In genomic region chr9:106288689-106289088, GRCh38 we compare ENCODE assay signal across 30 cellular contexts.
"Had no signal": no experiment of that assay in that cellular context is flagged by ENCODE, and none has a peak within 500 bp of the region (broad histone marks: within the 10 kb centered on the region; RNA-seq: fewer than 3 reads in every experiment).

No MANE protein-coding gene starts in this region.

- H3K4me3 ChIP-seq: ascending aorta, esophagus muscularis mucosa, gastroesophageal sphincter had no signal

- ATAC-seq: activated naive CD4-positive, alpha-beta T cell treated with anti-CD3 and anti-CD28 coated beads, Interleukin-2, amount 50 U/mL, for 72 hours; activated T-cell treated with anti-CD3 and anti-CD28 coated beads, Interleukin-2, amount 50 U/mL, for 72 hours; effector memory CD8-positive, alpha-beta T cell; gastroesophageal sphincter; WTC11 had no signal

- H3K4me1 Mint-ChIP-seq: activated CD4-positive, alpha-beta memory T cell treated with anti-CD3 and anti-CD28 coated beads, Interleukin-2, amount 10 ng/mL, durations not matched to agents 7 days and 5 days; activated CD4-positive, alpha-beta T cell treated with anti-CD3 and anti-CD28 coated beads, Interleukin-2, amount 10 ng/mL, durations not matched to agents 7 days and 5 days; activated naive CD4-positive, alpha-beta T cell treated with anti-CD3 and anti-CD28 coated beads, Interleukin-2, amount 10 ng/mL, durations not matched to agents 7 days and 5 days; activated naive CD8-positive, alpha-beta T cell treated with anti-CD3 and anti-CD28 coated beads, Interleukin-2, amount 10 ng/mL, durations not matched to agents 7 days and 5 days; central memory CD8-positive, alpha-beta T cell had no signal

- FAIRE-seq: bronchial epithelial cell, TTC549 had no signal

- H3K36me3 Mint-ChIP-seq: activated naive CD4-positive, alpha-beta T cell treated with anti-CD3 and anti-CD28 coated beads, Interleukin-2, amount 10 ng/mL, durations not matched to agents 7 days and 5 days; activated naive CD8-positive, alpha-beta T cell treated with anti-CD3 and anti-CD28 coated beads, Interleukin-2, amount 10 ng/mL, durations not matched to agents 7 days and 5 days; WTC11 had no signal

- H3K4me3 Mint-ChIP-seq: activated CD4-positive, alpha-beta memory T cell treated with anti-CD3 and anti-CD28 coated beads, Interleukin-2, amount 10 ng/mL, durations not matched to agents 7 days and 5 days; activated CD4-positive, alpha-beta T cell treated with anti-CD3 and anti-CD28 coated beads, Interleukin-2, amount 10 ng/mL, durations not matched to agents 7 days and 5 days; activated naive CD4-positive, alpha-beta T cell treated with anti-CD3 and anti-CD28 coated beads, Interleukin-2, amount 10 ng/mL, durations not matched to agents 7 days and 5 days; activated naive CD8-positive, alpha-beta T cell treated with anti-CD3 and anti-CD28 coated beads, Interleukin-2, amount 10 ng/mL, durations not matched to agents 7 days and 5 days; activated T-cell treated with anti-CD3 and anti-CD28 coated beads, Interleukin-2, amount 50 U/mL, for 24 hours; activated T-cell treated with anti-CD3 and anti-CD28 coated beads, Interleukin-2, amount 50 U/mL, for 72 hours; central memory CD8-positive, alpha-beta T cell; effector memory CD8-positive, alpha-beta T cell; WTC11 had no signal

- H3K27ac ChIP-seq: ascending aorta, brain microvascular endothelial cell, esophagus muscularis mucosa, gastroesophageal sphincter, VCaP had no signal

- H3K4me1 ChIP-seq: ascending aorta had no signal

- H3K9me3 Mint-ChIP-seq: activated CD4-positive, alpha-beta T cell treated with anti-CD3 and anti-CD28 coated beads, Interleukin-2, amount 10 ng/mL, durations not matched to agents 7 days and 5 days had no signal

- DNase-seq: activated CD4-positive, alpha-beta memory T cell treated with anti-CD3 and anti-CD28 coated beads, Interleukin-2, amount 10 ng/mL, durations not matched to agents 7 days and 5 days; activated CD4-positive, alpha-beta T cell treated with anti-CD3 and anti-CD28 coated beads for 1 hour; activated CD4-positive, alpha-beta T cell treated with anti-CD3 and anti-CD28 coated beads for 4 hours; activated CD4-positive, alpha-beta T cell treated with anti-CD3 and anti-CD28 coated beads, Interleukin-2, amount 10 ng/mL, durations not matched to agents 7 days and 5 days; activated CD4-positive, alpha-beta T cell treated with anti-CD3 and anti-CD28 coated beads, Interleukin-2, amount 50 U/mL, for 4 hours; activated CD8-positive, alpha-beta memory T cell treated with anti-CD3 and anti-CD28 coated beads, Interleukin-2, amount 50 U/mL, for 48 hours; activated gamma-delta T cell; activated naive CD4-positive, alpha-beta T cell; activated naive CD4-positive, alpha-beta T cell treated with anti-CD3 and anti-CD28 coated beads, Interleukin-2, amount 10 ng/mL, durations not matched to agents 7 days and 5 days; activated naive CD8-positive, alpha-beta T cell treated with anti-CD3 and anti-CD28 coated beads, Interleukin-2, amount 10 ng/mL, durations not matched to agents 7 days and 5 days; activated T-cell treated with anti-CD3 and anti-CD28 coated beads for 4 hours; activated T-cell treated with anti-CD3 and anti-CD28 coated beads, Interleukin-2, amount 50 U/mL, for 24 hours; activated T-cell treated with anti-CD3 and anti-CD28 coated beads, Interleukin-2, amount 50 U/mL, for 72 hours; brain microvascular endothelial cell; cortex of kidney; dermis blood vessel endothelial cell; effector CD4-positive, alpha-beta T cell; effector memory CD8-positive, alpha-beta T cell; erythroblast; foreskin melanocyte; T-helper 2 cell had no signal

- H3K27ac Mint-ChIP-seq: activated CD4-positive, alpha-beta memory T cell treated with anti-CD3 and anti-CD28 coated beads, Interleukin-2, amount 10 ng/mL, durations not matched to agents 7 days and 5 days; activated CD4-positive, alpha-beta T cell treated with anti-CD3 and anti-CD28 coated beads, Interleukin-2, amount 10 ng/mL, durations not matched to agents 7 days and 5 days; activated naive CD4-positive, alpha-beta T cell treated with anti-CD3 and anti-CD28 coated beads, Interleukin-2, amount 10 ng/mL, durations not matched to agents 7 days and 5 days; activated naive CD4-positive, alpha-beta T cell treated with anti-CD3 and anti-CD28 coated beads, Interleukin-2, amount 50 U/mL, for 72 hours; activated naive CD8-positive, alpha-beta T cell treated with anti-CD3 and anti-CD28 coated beads, Interleukin-2, amount 10 ng/mL, durations not matched to agents 7 days and 5 days; activated T-cell treated with anti-CD3 and anti-CD28 coated beads, Interleukin-2, amount 50 U/mL, for 24 hours; activated T-cell treated with anti-CD3 and anti-CD28 coated beads, Interleukin-2, amount 50 U/mL, for 72 hours; effector memory CD8-positive, alpha-beta T cell; WTC11 had no signal

- H3K27me3 ChIP-seq: ascending aorta, brain microvascular endothelial cell, esophagus muscularis mucosa, gastroesophageal sphincter had no signal

- H3K27me3 Mint-ChIP-seq: activated CD4-positive, alpha-beta memory T cell treated with anti-CD3 and anti-CD28 coated beads, Interleukin-2, amount 10 ng/mL, durations not matched to agents 7 days and 5 days; activated CD4-positive, alpha-beta T cell treated with anti-CD3 and anti-CD28 coated beads, Interleukin-2, amount 10 ng/mL, durations not matched to agents 7 days and 5 days; activated naive CD4-positive, alpha-beta T cell treated with anti-CD3 and anti-CD28 coated beads, Interleukin-2, amount 10 ng/mL, durations not matched to agents 7 days and 5 days; activated naive CD8-positive, alpha-beta T cell treated with anti-CD3 and anti-CD28 coated beads, Interleukin-2, amount 10 ng/mL, durations not matched to agents 7 days and 5 days; activated T-cell treated with anti-CD3 and anti-CD28 coated beads, Interleukin-2, amount 50 U/mL, for 24 hours; central memory CD8-positive, alpha-beta T cell; effector memory CD8-positive, alpha-beta T cell had no signal

- H3K36me3 ChIP-seq: ascending aorta, brain microvascular endothelial cell, esophagus muscularis mucosa, gastroesophageal sphincter had no signal

- H3K9me3 ChIP-seq: ascending aorta, esophagus muscularis mucosa, gastroesophageal sphincter had no signal
